ENCODE assay signal across 21 cellular contexts in genomic region chr10:6049031-6049400, GRCh38. TPM values are rescaled to one million over a fixed set of nuclear protein-coding genes. Genes with fewer than 3 reads are reported as not detected.
DNase-seq lines count a peak whose midpoint lies in the region; ATAC-seq and TF ChIP-seq lines count a peak whose summit lies in the region.
"Had no signal": no experiment of that assay in that cellular context is flagged by ENCODE, and none has a peak within 500 bp of the region (broad histone marks: within the 10 kb centered on the region; RNA-seq: fewer than 3 reads in every experiment).

No MANE protein-coding gene starts in this region.

- H3K27me3 Mint-ChIP-seq in stimulated activated naive CD8-positive, alpha-beta T cell treated with anti-CD3 and anti-CD28 coated beads, Interleukin-15, Interleukin-2, amounts not matched to agents 100 ng/mL and 50 ng/mL, for 24 hours: no peaks in the 10 kb centered on the region
- H3K27me3 Mint-ChIP-seq in activated CD8-positive, alpha-beta T cell treated with anti-CD3 and anti-CD28 coated beads, Interleukin-2, amount 10 ng/mL, durations not matched to agents 7 days and 5 days (ENCODE audit: low read depth): no peaks in the 10 kb centered on the region

- H3K4me3 Mint-ChIP-seq in stimulated activated naive CD8-positive, alpha-beta T cell treated with anti-CD3 and anti-CD28 coated beads, Interleukin-15, Interleukin-2, amounts not matched to agents 100 ng/mL and 50 ng/mL, for 24 hours: peak overlapping the region; percentile 85
- H3K4me3 Mint-ChIP-seq in activated CD8-positive, alpha-beta T cell treated with anti-CD3 and anti-CD28 coated beads, Interleukin-2, amount 10 ng/mL, durations not matched to agents 7 days and 5 days: peak overlapping the region; percentile 88
- H3K4me3 Mint-ChIP-seq: brain; dendritic cell treated with granulocyte-macrophage colony-stimulating factor and Interleukin-4, amounts not matched to agents 40 ng/mL and 50 ng/mL, for 4 days had no signal

- no peak for DNase-seq in stimulated activated naive CD8-positive, alpha-beta T cell treated with anti-CD3 and anti-CD28 coated beads, Interleukin-15, Interleukin-2, amounts not matched to agents 100 U/mL and 50 U/mL, for 24 hours
- peak; percentile 20 for DNase-seq in activated CD8-positive, alpha-beta T cell treated with anti-CD3 and anti-CD28 coated beads, Interleukin-2, amount 10 ng/mL, durations not matched to agents 7 days and 5 days
- no peak for DNase-seq in effector memory CD4-positive, alpha-beta T cell
- no peak for DNase-seq in retina
- no peak for DNase-seq in lower leg skin (ENCODE audit: low spot score in 2 of 2)
- DNase-seq in EL: no peak
- DNase-seq: activated gamma-delta T cell, erythroblast, left lung, NCI-H1105, NCI-H526, occipital lobe, right cardiac atrium, SJCRH30, substantia nigra had no signal

- CTCF ChIA-PET in activated CD8-positive, alpha-beta T cell treated with anti-CD3 and anti-CD28 coated beads, Interleukin-2, amount 10 ng/mL, durations not matched to agents 7 days and 5 days (lab: Charles Lee): interaction anchor here (1.0 to 7.5 kb wide), 9 partner anchors 10 to 102 kb away, joined by 3 to 81 read pairs (median 36); no protein-coding TSS in a partner anchor

- no peak for TF ChIP-seq CTCF in lower leg skin (IDR thresholded peaks at IDR 0.05)

- peak overlapping the region; percentile 98 for H3K27ac Mint-ChIP-seq in stimulated activated naive CD8-positive, alpha-beta T cell treated with anti-CD3 and anti-CD28 coated beads, Interleukin-15, Interleukin-2, amounts not matched to agents 100 ng/mL and 50 ng/mL, for 24 hours
- peak overlapping the region; percentile 98 for H3K27ac Mint-ChIP-seq in activated CD8-positive, alpha-beta T cell treated with anti-CD3 and anti-CD28 coated beads, Interleukin-2, amount 10 ng/mL, durations not matched to agents 7 days and 5 days
- H3K27ac Mint-ChIP-seq: brain had no signal

- H3K27me3 ChIP-seq in effector memory CD4-positive, alpha-beta T cell (replicated peaks; ENCODE audit: control insufficient read depth, insufficient read depth, low read length, poor library complexity, severe bottlenecking): no peaks in the 10 kb centered on the region
- H3K27me3 ChIP-seq: left lung, SJCRH30 had no signal

- peaks cover 97% of the 10 kb centered on the region for H3K4me1 Mint-ChIP-seq in stimulated activated naive CD8-positive, alpha-beta T cell treated with anti-CD3 and anti-CD28 coated beads, Interleukin-15, Interleukin-2, amounts not matched to agents 100 ng/mL and 50 ng/mL, for 24 hours (ENCODE audit: low read depth)
- H3K4me1 Mint-ChIP-seq in activated CD8-positive, alpha-beta T cell treated with anti-CD3 and anti-CD28 coated beads, Interleukin-2, amount 10 ng/mL, durations not matched to agents 7 days and 5 days (ENCODE audit: low read depth): peaks cover 90% of the 10 kb centered on the region
- H3K4me1 Mint-ChIP-seq: brain had no signal

- intact Hi-C loops in lower leg skin (cut with DNase I; ENCODE audit: low total_unique reads): no loop called here

- H3K27ac ChIP-seq in effector memory CD4-positive, alpha-beta T cell (ENCODE audit: insufficient read depth, low read length, poor library complexity, severe bottlenecking): peak overlapping the region; percentile 96
- H3K27ac ChIP-seq: left lung, SJCRH30 had no signal

- H3K4me3 ChIP-seq in effector memory CD4-positive, alpha-beta T cell (ENCODE audit: insufficient read depth, low read depth, low read length, poor library complexity, severe bottlenecking): no peak overlapping the region
- no peak overlapping the region for H3K4me3 ChIP-seq in lower leg skin (ENCODE audit: low read depth, poor library complexity, severe bottlenecking)
- H3K4me3 ChIP-seq: left lung, mucosa of descending colon, SJCRH30 had no signal

- TF ChIP-seq POLR2A in lower leg skin (IDR thresholded peaks at IDR 0.05): no peak

- POLR2A ChIA-PET in activated CD8-positive, alpha-beta T cell treated with anti-CD3 and anti-CD28 coated beads, Interleukin-2, amount 10 ng/mL, durations not matched to agents 7 days and 5 days (lab: Charles Lee): interaction anchor here (1.0 to 7.1 kb wide), 6 partner anchors 12 to 95 kb away, joined by 3 to 134 read pairs (median 22); partner anchors contain the start of gene IL2RA

- 89 to 96% methylated on average over 2 of the region's 2 CpGs for WGBS in lower leg skin, 2 donors

- peaks cover 86% of the 10 kb centered on the region for H3K4me1 ChIP-seq in effector memory CD4-positive, alpha-beta T cell (ENCODE audit: control insufficient read depth, insufficient read depth, low read length, poor library complexity, severe bottlenecking)
- H3K4me1 ChIP-seq: SJCRH30 had no signal

- no peak for ATAC-seq in stimulated activated naive CD8-positive, alpha-beta T cell treated with anti-CD3 and anti-CD28 coated beads, Interleukin-15, Interleukin-2, amounts not matched to agents 100 U/mL and 50 U/mL, for 24 hours
- ATAC-seq in activated CD8-positive, alpha-beta T cell treated with anti-CD3 and anti-CD28 coated beads, Interleukin-2, amount 10 ng/mL, durations not matched to agents 7 days and 5 days: no peak
- no peak for ATAC-seq in GM18907 (IDR thresholded peaks at IDR 0.05; ENCODE audit: unreplicated experiment)
- ATAC-seq: left lung, mucosa of descending colon, right cardiac atrium had no signal

- no peaks in the 10 kb centered on the region for H3K9me3 Mint-ChIP-seq in stimulated activated naive CD8-positive, alpha-beta T cell treated with anti-CD3 and anti-CD28 coated beads, Interleukin-15, Interleukin-2, amounts not matched to agents 100 ng/mL and 50 ng/mL, for 24 hours
- no peaks in the 10 kb centered on the region for H3K9me3 Mint-ChIP-seq in activated CD8-positive, alpha-beta T cell treated with anti-CD3 and anti-CD28 coated beads, Interleukin-2, amount 10 ng/mL, durations not matched to agents 7 days and 5 days (ENCODE audit: insufficient read depth)
- H3K9me3 Mint-ChIP-seq: brain; dendritic cell treated with granulocyte-macrophage colony-stimulating factor and Interleukin-4, amounts not matched to agents 40 ng/mL and 50 ng/mL, for 4 days had no signal

- peaks cover 88% of the 10 kb centered on the region for H3K36me3 Mint-ChIP-seq in stimulated activated naive CD8-positive, alpha-beta T cell treated with anti-CD3 and anti-CD28 coated beads, Interleukin-15, Interleukin-2, amounts not matched to agents 100 ng/mL and 50 ng/mL, for 24 hours (ENCODE audit: low read depth)
- peaks cover 85% of the 10 kb centered on the region for H3K36me3 Mint-ChIP-seq in activated CD8-positive, alpha-beta T cell treated with anti-CD3 and anti-CD28 coated beads, Interleukin-2, amount 10 ng/mL, durations not matched to agents 7 days and 5 days (ENCODE audit: low read depth)
- H3K36me3 Mint-ChIP-seq: brain had no signal

- H3K36me3 ChIP-seq in effector memory CD4-positive, alpha-beta T cell (ENCODE audit: control insufficient read depth, insufficient read depth, low read length): peaks cover 3% of the 10 kb centered on the region
- H3K36me3 ChIP-seq: left lung, SJCRH30 had no signal

- no peaks in the 10 kb centered on the region for H3K9me3 ChIP-seq in effector memory CD4-positive, alpha-beta T cell (ENCODE audit: control insufficient read depth, low read length)
- H3K9me3 ChIP-seq: left lung, mucosa of descending colon, SJCRH30 had no signal

RNA-seq across cellular contexts. Expression of gene IL2RA, which starts 13.2 kb away (rescaled TPM):
- total RNA-seq in activated CD8-positive, alpha-beta T cell treated with anti-CD3 and anti-CD28 coated beads, Interleukin-2, amount 10 ng/mL, durations not matched to agents 7 days and 5 days: 100 to 1,000 TPM; 174 to 177 TPM
- 1 to 10 TPM in 1 of 4 donors, under 1 TPM in 1, not detected in 2; 0.10 to 1.3 TPM for total RNA-seq in lower leg skin
- total RNA-seq: LHCN-M2, occipital lobe, SJCRH30 had no signal

RNA-seq across cellular contexts. Expression of gene RBM17, which starts 39.8 kb away (rescaled TPM):
- 100 to 1,000 TPM; 213 to 217 TPM for total RNA-seq in activated CD8-positive, alpha-beta T cell treated with anti-CD3 and anti-CD28 coated beads, Interleukin-2, amount 10 ng/mL, durations not matched to agents 7 days and 5 days
- total RNA-seq in lower leg skin: 10 to 100 TPM; 38.8 to 63.6 (median 40.4) TPM

Comparison
In these comparisons a context has a peak if more than half of its experiments do, and no peak if none do; other contexts are left out.
1. RNA of gene IL2RA, which starts 13.2 kb away (total RNA-seq): 174 to 177 TPM in activated CD8-positive, alpha-beta T cell treated with anti-CD3 and anti-CD28 coated beads, Interleukin-2, amount 10 ng/mL, durations not matched to agents 7 days and 5 days; 0.10 to 1.3 TPM in lower leg skin; every median in the first group is over 10 times any median in the second.